In the genomic region with DNA sequence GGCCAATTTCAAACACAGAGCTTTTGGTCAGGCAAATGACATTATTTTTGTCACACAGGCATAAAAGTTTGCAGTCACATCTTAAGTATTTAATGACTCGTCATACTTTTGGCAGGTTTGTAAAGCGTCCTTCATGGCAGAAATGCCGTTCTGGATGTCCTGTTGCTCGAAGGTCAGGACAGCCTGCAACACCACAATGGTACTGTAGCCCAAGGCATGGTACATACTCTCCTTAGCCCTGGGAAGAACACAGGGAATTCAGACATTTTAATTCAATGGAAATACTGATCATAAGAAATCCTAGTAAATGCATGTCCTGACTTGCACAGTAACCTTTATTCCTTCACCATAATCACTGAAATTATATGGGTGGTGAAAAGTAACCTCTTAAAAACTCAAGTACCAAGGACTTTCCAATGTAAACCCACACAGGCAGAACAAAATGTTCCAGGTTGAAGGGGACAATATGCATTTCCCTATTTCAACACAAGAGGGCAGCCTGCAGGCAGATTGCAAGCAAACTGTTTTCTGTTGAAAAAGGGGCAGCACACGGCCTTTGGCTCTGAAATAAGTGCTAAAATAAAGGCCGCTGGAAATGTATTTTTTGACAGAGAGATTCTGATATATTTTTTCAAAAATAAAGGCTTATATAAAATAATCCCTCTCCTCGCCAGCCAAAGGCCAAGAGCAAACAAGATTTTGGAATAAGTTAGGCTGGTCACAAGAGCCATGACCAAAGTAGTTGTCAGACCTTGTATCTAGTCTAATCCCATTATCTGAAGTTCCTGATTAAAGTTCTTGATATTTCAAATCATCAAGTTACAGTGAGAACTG, we compare ENCODE assay signal across 1 cellular context.
TF ChIP-seq lines count a peak whose summit lies in the region.

No MANE protein-coding gene starts in this region.

TF ChIP-seq in GM12878, 131 proteins besides CTCF, POLR2A, EP300 and RAD21 (continued from another document):
- TF ChIP-seq, protein P1, sequence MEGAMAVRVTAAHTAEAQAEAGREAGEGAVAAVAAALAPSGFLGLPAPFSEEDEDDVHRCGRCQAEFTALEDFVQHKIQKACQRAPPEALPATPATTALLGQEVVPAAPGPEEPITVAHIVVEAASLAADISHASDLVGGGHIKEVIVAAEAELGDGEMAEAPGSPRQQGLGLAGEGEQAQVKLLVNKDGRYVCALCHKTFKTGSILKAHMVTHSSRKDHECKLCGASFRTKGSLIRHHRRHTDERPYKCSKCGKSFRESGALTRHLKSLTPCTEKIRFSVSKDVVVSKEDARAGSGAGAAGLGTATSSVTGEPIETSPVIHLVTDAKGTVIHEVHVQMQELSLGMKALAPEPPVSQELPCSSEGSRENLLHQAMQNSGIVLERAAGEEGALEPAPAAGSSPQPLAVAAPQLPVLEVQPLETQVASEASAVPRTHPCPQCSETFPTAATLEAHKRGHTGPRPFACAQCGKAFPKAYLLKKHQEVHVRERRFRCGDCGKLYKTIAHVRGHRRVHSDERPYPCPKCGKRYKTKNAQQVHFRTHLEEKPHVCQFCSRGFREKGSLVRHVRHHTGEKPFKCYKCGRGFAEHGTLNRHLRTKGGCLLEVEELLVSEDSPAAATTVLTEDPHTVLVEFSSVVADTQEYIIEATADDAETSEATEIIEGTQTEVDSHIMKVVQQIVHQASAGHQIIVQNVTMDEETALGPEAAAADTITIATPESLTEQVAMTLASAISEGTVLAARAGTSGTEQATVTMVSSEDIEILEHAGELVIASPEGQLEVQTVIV (IDR thresholded peaks at IDR 0.05; ENCODE audit: borderline replicate concordance, partially characterized antibody): no peak
- peak; percentile 94 for TF ChIP-seq SMC3 (IDR thresholded peaks at IDR 0.05; ENCODE audit: borderline replicate concordance, low read length)
- TF ChIP-seq POU2F2 (IDR thresholded peaks at IDR 0.05; ENCODE audit: borderline replicate concordance, low read depth, low read length): peak; percentile 87; the same call in 2 of the 3 replicates
- no peak for TF ChIP-seq CEBPB (IDR thresholded peaks at IDR 0.05; ENCODE audit: borderline replicate concordance in 1 of 2, low read depth in 2 of 2, low read length in 2 of 2)
TF ChIP-seq in GM12878: peak in this region for 3.
